19 cellular contexts compared by ENCODE assay signal in the genomic region with DNA sequence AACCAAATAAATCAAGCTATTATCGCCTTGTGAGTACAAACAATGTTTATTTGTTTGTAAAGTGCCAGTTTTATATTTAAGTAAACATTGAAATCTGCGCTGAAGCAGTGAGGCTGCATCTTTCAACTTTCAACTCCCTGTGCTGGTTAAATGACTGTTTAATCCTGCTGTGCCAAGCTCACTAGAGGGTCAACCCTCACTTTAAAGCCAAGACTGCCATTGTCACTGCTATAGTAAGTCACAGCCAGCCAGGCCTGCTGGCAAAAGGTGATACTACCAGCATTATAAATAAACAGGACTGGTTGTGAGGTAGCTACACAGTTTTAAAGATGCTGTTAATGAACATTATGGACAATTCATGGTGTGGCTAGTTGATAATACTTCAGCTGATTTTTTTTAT. TPM values are rescaled to one million over a fixed set of nuclear protein-coding genes. Genes with fewer than 3 reads are reported as not detected.
"Had no signal": no experiment of that assay in that cellular context is flagged by ENCODE, and none has a peak within 500 bp of the region (broad histone marks: within the 10 kb centered on the region; RNA-seq: fewer than 3 reads in every experiment).

No MANE protein-coding gene starts in this region.

- H3K4me3 ChIP-seq: thoracic aorta, vagina had no signal

- DNase-seq: activated CD4-positive, alpha-beta T cell treated with anti-CD3 and anti-CD28 coated beads for 1 hour; activated CD4-positive, alpha-beta T cell treated with anti-CD3 and anti-CD28 coated beads, Interleukin-2, amount 50 U/mL, for 1 hour; activated CD8-positive, alpha-beta T cell treated with anti-CD3 and anti-CD28 coated beads, Interleukin-2, amount 10 ng/mL, durations not matched to agents 7 days and 5 days; activated gamma-delta T cell; activated naive CD4-positive, alpha-beta T cell treated with anti-CD3 and anti-CD28 coated beads, Interleukin-2, amount 50 U/mL, for 16 hours; anterior cingulate cortex; central memory CD4-positive, alpha-beta T cell; dermis blood vessel endothelial cell; effector CD8-positive, alpha-beta T cell; erythroblast; foreskin fibroblast; naive thymus-derived CD8-positive, alpha-beta T cell; stimulated activated CD4-positive, alpha-beta T cell treated with anti-CD3 and anti-CD28 coated beads, Interleukin-4, amount 100 ng/mL, for 1 hour; stimulated activated naive CD4-positive, alpha-beta T cell had no signal

- ATAC-seq: activated CD8-positive, alpha-beta T cell treated with anti-CD3 and anti-CD28 coated beads, Interleukin-2, amount 10 ng/mL, durations not matched to agents 7 days and 5 days; left lobe of liver; naive thymus-derived CD8-positive, alpha-beta T cell had no signal

RNA-seq across cellular contexts. Expression of gene EFHC2, which starts 34.6 kb away (rescaled TPM):
- total RNA-seq: activated T-helper 1 cell treated with anti-CD3 and anti-CD28 coated beads, Interleukin-12 subunit alpha, Interleukin-12 subunit beta, Interleukin-2, Interleukin-4 antibody, amounts not matched to agents 30 ng/mL and 10 ng/mL and 1 ng/mL, durations not matched to agents 14 hours and 24 hours and 36 hours; dermis blood vessel endothelial cell; lung microvascular endothelial cell had no signal
